ENCODE assay signal across 16 cellular contexts in genomic region chr2:85994897-85995647, GRCh38.
DNase-seq lines count a peak whose midpoint lies in the region; ATAC-seq and TF ChIP-seq lines count a peak whose summit lies in the region.
"Had no signal": no experiment of that assay in that cellular context is flagged by ENCODE, and none has a peak within 500 bp of the region (broad histone marks: within the 10 kb centered on the region; RNA-seq: fewer than 3 reads in every experiment).

No MANE protein-coding gene starts in this region.

- no peak for DNase-seq in T-helper 2 cell treated with Interferon-gamma antibody and Interleukin-4, amounts not matched to agents 5 μg/mL and 100 μg/mL, for 36 hours (ENCODE audit: low spot score)
- no peak for DNase-seq in T-helper 2 cell
- DNase-seq in IMR-90, result no peak
- DNase-seq in chondrocyte (ENCODE audit: low spot score), result peak; percentile 75
- DNase-seq in psoas muscle, result no peak
- DNase-seq in activated T-cell treated with anti-CD3 and anti-CD28 coated beads, Interleukin-2, amount 50 U/mL, for 4 hours, result no peak
- no peak for DNase-seq in occipital lobe (lab: John Stamatoyannopoulos, UW)
- DNase-seq: anterior cingulate cortex; heart right ventricle; NCI-H2107; SIG-M5; stimulated activated CD4-positive, alpha-beta T cell treated with anti-CD3 and anti-CD28 coated beads, Interleukin-2, amount 100 ng/mL, for 24 hours; uterus had no signal

- peak overlapping the region; percentile 64 for H3K27ac Mint-ChIP-seq in T-helper 2 cell treated with Interferon-gamma antibody and Interleukin-4, amounts not matched to agents 5 μg/mL and 100 μg/mL, for 36 hours
- H3K27ac Mint-ChIP-seq in chondrocyte (ENCODE audit: unreplicated experiment), result no peak overlapping the region

- peaks cover 64% of the 10 kb centered on the region for H3K4me1 Mint-ChIP-seq in T-helper 2 cell treated with Interferon-gamma antibody and Interleukin-4, amounts not matched to agents 5 μg/mL and 100 μg/mL, for 36 hours (ENCODE audit: low read depth)
- H3K4me1 Mint-ChIP-seq in chondrocyte (ENCODE audit: low read depth), result peaks cover 52% of the 10 kb centered on the region
- peaks cover 51% of the 10 kb centered on the region for H3K4me1 Mint-ChIP-seq in activated T-cell treated with anti-CD3 and anti-CD28 coated beads, Interleukin-2, amount 50 U/mL, for 4 hours (ENCODE audit: low read depth)

- H4K91ac ChIP-seq in IMR-90 (ENCODE audit: insufficient read depth, low read depth, low read length), result peak overlapping the region; percentile 9; the same call in 1 of the 2 replicates

- H3K27me3 ChIP-seq in IMR-90 (ENCODE audit: control insufficient read depth, insufficient read depth, low read length) (no peaks in the 10 kb centered on the region), psoas muscle (ENCODE audit: insufficient read depth in 3 of 3, low read length in 2 of 3) (no peaks in the 10 kb centered on the region)
- H3K27me3 ChIP-seq: heart right ventricle, uterus had no signal

- H4K8ac ChIP-seq in IMR-90 (ENCODE audit: low read depth in 2 of 2, low read length in 2 of 2), result no peak overlapping the region

- H3K4me3 Mint-ChIP-seq in T-helper 2 cell treated with Interferon-gamma antibody and Interleukin-4, amounts not matched to agents 5 μg/mL and 100 μg/mL, for 36 hours, result peak overlapping the region; percentile 62
- H3K4me3 Mint-ChIP-seq in chondrocyte (ENCODE audit: unreplicated experiment), result no peak overlapping the region
- no peak overlapping the region for H3K4me3 Mint-ChIP-seq in activated T-cell treated with anti-CD3 and anti-CD28 coated beads, Interleukin-2, amount 50 U/mL, for 4 hours

- H2BK5ac ChIP-seq in IMR-90 (ENCODE audit: low read depth, low read length, poor library complexity, severe bottlenecking), result no peak overlapping the region

- H4K20me1 ChIP-seq in IMR-90 (ENCODE audit: insufficient read depth, low read length), result no peaks in the 10 kb centered on the region

- H3K36me3 Mint-ChIP-seq in T-helper 2 cell treated with Interferon-gamma antibody and Interleukin-4, amounts not matched to agents 5 μg/mL and 100 μg/mL, for 36 hours (ENCODE audit: low read depth), result peaks cover 5% of the 10 kb centered on the region
- peaks cover under 1% of the 10 kb centered on the region for H3K36me3 Mint-ChIP-seq in chondrocyte (ENCODE audit: low read depth)
- no peaks in the 10 kb centered on the region for H3K36me3 Mint-ChIP-seq in activated T-cell treated with anti-CD3 and anti-CD28 coated beads, Interleukin-2, amount 50 U/mL, for 4 hours (ENCODE audit: insufficient read depth)

- H2BK120ac ChIP-seq in IMR-90 (ENCODE audit: low read depth, low read length), result peak overlapping the region; percentile 63

- no peak overlapping the region for H3K9ac ChIP-seq in IMR-90 (ENCODE audit: low read depth, low read length)

- H3K18ac ChIP-seq in IMR-90 (ENCODE audit: low read depth, low read length), result no peak overlapping the region

- dilution Hi-C loops in IMR-90 (cut with HindIII; ENCODE audit: low sequenced_read_pairs, unreplicated experiment), result no loop called here

- peak overlapping the region; percentile 45; the same call in 1 of the 2 replicates for H2AK5ac ChIP-seq in IMR-90 (ENCODE audit: low read depth, low read length)

- ATAC-seq in IMR-90 (ENCODE audit: low read depth) (no peak), psoas muscle (no peak), GM18505 (IDR thresholded peaks at IDR 0.05; ENCODE audit: unreplicated experiment) (no peak)
- no peak for ATAC-seq in activated T-cell treated with anti-CD3 and anti-CD28 coated beads, Interleukin-2, amount 50 U/mL, for 4 hours
- ATAC-seq: esophagus mucosa, heart right ventricle had no signal

- no peaks in the 10 kb centered on the region for H3K27me3 Mint-ChIP-seq in T-helper 2 cell treated with Interferon-gamma antibody and Interleukin-4, amounts not matched to agents 5 μg/mL and 100 μg/mL, for 36 hours (ENCODE audit: low read depth)
- no peaks in the 10 kb centered on the region for H3K27me3 Mint-ChIP-seq in chondrocyte (ENCODE audit: low read depth)
- H3K27me3 Mint-ChIP-seq in activated T-cell treated with anti-CD3 and anti-CD28 coated beads, Interleukin-2, amount 50 U/mL, for 4 hours (ENCODE audit: low read depth), result no peaks in the 10 kb centered on the region

- H3K9me3 ChIP-seq in IMR-90 (ENCODE audit: control insufficient read depth, insufficient read depth, low read length) (no peaks in the 10 kb centered on the region), psoas muscle (no peaks in the 10 kb centered on the region)
- H3K9me3 ChIP-seq: uterus had no signal

- TF ChIP-seq CTCF in IMR-90 (conservative IDR thresholded peaks at IDR 0.05; ENCODE audit: low read depth, low read length) (no peak), chondrocyte (IDR thresholded peaks at IDR 0.05) (no peak), psoas muscle (IDR thresholded peaks at IDR 0.05) (no peak)

- no peak overlapping the region for H3K14ac ChIP-seq in IMR-90 (replicated peaks; ENCODE audit: low read depth, low read length)

- CTCF ChIA-PET in IMR-90 (lab: Yijun Ruan, JAX), result interaction anchor here (1.6 kb wide), 1 partner anchor 42 kb away, joined by 6 read pairs; no protein-coding TSS in a partner anchor

- H2BK15ac ChIP-seq in IMR-90 (ENCODE audit: low read depth, low read length), result 0 out of 3 replicates have a peak overlapping the region, but pooled peaks have one; percentile 90

- H2AFZ ChIP-seq in IMR-90 (replicated peaks; ENCODE audit: low read length, poor library complexity), result no peak overlapping the region

- POLR2A ChIA-PET in IMR-90 (lab: Charles Lee; ENCODE audit: unreplicated experiment), result no interaction called here

- no CpG with 5 or more reads among the region's 8 CpGs for WGBS in IMR-90 (ENCODE audit: extremely low coverage in 2 of 2, insufficient read length in 1 of 2), 2 experiments
- WGBS in psoas muscle, 3 donors, result 78 to 84% (median 82%) methylated on average over 8 of the region's 8 CpGs

- intact Hi-C loops in IMR-90 (cut with micrococcal nuclease) (no loop called here), psoas muscle (cut with DNase I) (no loop called here)

- H3K4me1 ChIP-seq in IMR-90 (ENCODE audit: control insufficient read depth, insufficient read depth, low read length) (peaks cover 29% of the 10 kb centered on the region), psoas muscle (peaks cover 51% of the 10 kb centered on the region)

- peaks cover 1% of the 10 kb centered on the region for H3K9me3 Mint-ChIP-seq in T-helper 2 cell treated with Interferon-gamma antibody and Interleukin-4, amounts not matched to agents 5 μg/mL and 100 μg/mL, for 36 hours
- peaks cover 1% of the 10 kb centered on the region for H3K9me3 Mint-ChIP-seq in chondrocyte (ENCODE audit: low read depth)
- peaks cover 1% of the 10 kb centered on the region for H3K9me3 Mint-ChIP-seq in activated T-cell treated with anti-CD3 and anti-CD28 coated beads, Interleukin-2, amount 50 U/mL, for 4 hours

- H3K36me3 ChIP-seq in IMR-90 (ENCODE audit: control insufficient read depth, insufficient read depth, low read length) (no peaks in the 10 kb centered on the region), psoas muscle (ENCODE audit: insufficient read depth in 1 of 2, low read depth in 1 of 2) (no peaks in the 10 kb centered on the region)
- H3K36me3 ChIP-seq: heart right ventricle, uterus had no signal

- no peak overlapping the region for H3K4me2 ChIP-seq in IMR-90 (ENCODE audit: low read depth, low read length)

- in situ Hi-C loops in IMR-90 (cut with MboI; ENCODE audit: low sequenced_read_pairs), result no loop called here

- TF ChIP-seq RAD21 in IMR-90 (IDR thresholded peaks at IDR 0.05; ENCODE audit: low read length), result no peak

- H4K5ac ChIP-seq in IMR-90 (ENCODE audit: low read depth, low read length), result no peak overlapping the region

- H2BK20ac ChIP-seq in IMR-90 (ENCODE audit: low read depth, low read length), result no peak overlapping the region

- H3K27ac ChIP-seq in IMR-90 (ENCODE audit: insufficient read depth, low read length), result no peak overlapping the region
- peak overlapping the region; percentile 75 for H3K27ac ChIP-seq in psoas muscle

- no peaks in the 10 kb centered on the region for H3K79me1 ChIP-seq in IMR-90 (ENCODE audit: low read depth in 1 of 2, low read length in 2 of 2)

- H3K4me3 ChIP-seq in IMR-90 (ENCODE audit: insufficient read depth, low read depth, low read length) (no peak overlapping the region), psoas muscle (no peak overlapping the region)
- H3K4me3 ChIP-seq: coronary artery, heart right ventricle, uterus had no signal

- no peak overlapping the region for H3K23ac ChIP-seq in IMR-90 (ENCODE audit: low read depth, low read length)

- H3K4ac ChIP-seq in IMR-90 (ENCODE audit: low read depth, low read length), result 0 out of 2 replicates have a peak overlapping the region, but pooled peaks have one; percentile 97

- H3K9me1 ChIP-seq in IMR-90 (ENCODE audit: insufficient read depth, low read length), result peaks cover 32% of the 10 kb centered on the region

- no peak for TF ChIP-seq POLR2A in IMR-90 (IDR thresholded peaks at IDR 0.05; ENCODE audit: low read depth, low read length)
- no peak for TF ChIP-seq POLR2A in GM18505 (IDR thresholded peaks at IDR 0.05; ENCODE audit: borderline replicate concordance, extremely low read depth, insufficient read depth, insufficient read length)

- no peak overlapping the region for H3K56ac ChIP-seq in IMR-90 (ENCODE audit: extremely low read depth, insufficient read depth, low read length)

- no peak overlapping the region for H2AK9ac ChIP-seq in IMR-90 (replicated peaks; ENCODE audit: low read depth, low read length, poor library complexity)

- BruUV-seq in IMR-90 (replicated peaks; lab: Mats Ljungman, UMichigan), result no TSS peak

TF ChIP-seq in IMR-90, 13 proteins besides CTCF, POLR2A, EP300 and RAD21:
- TF ChIP-seq CHD1 (IDR thresholded peaks at IDR 0.05; ENCODE audit: low read depth, low read length), result no peak
- TF ChIP-seq MAFK (IDR thresholded peaks at IDR 0.05; ENCODE audit: low read depth, low read length), result no peak
